ENCODE assay signal across 28 cellular contexts in genomic region chr16:50340578-50340977, GRCh38. TPM values are rescaled to one million over a fixed set of nuclear protein-coding genes. Genes with fewer than 3 reads are reported as not detected.
DNase-seq lines count a peak whose midpoint lies in the region; ATAC-seq and TF ChIP-seq lines count a peak whose summit lies in the region.
"Had no signal": no experiment of that assay in that cellular context is flagged by ENCODE, and none has a peak within 500 bp of the region (broad histone marks: within the 10 kb centered on the region; RNA-seq: fewer than 3 reads in every experiment).

No MANE protein-coding gene starts in this region.

- H3K9ac ChIP-seq in liver (ENCODE audit: low read depth in 1 of 2, low read length in 2 of 2) = no peak overlapping the region

- no peaks in the 10 kb centered on the region for H3K9me3 ChIP-seq in liver (ENCODE audit: control insufficient read depth in 4 of 4, low read length in 3 of 4)
- H3K9me3 ChIP-seq in right lobe of liver = no peaks in the 10 kb centered on the region
- no peaks in the 10 kb centered on the region for H3K9me3 ChIP-seq in esophagus muscularis mucosa
- no peaks in the 10 kb centered on the region for H3K9me3 ChIP-seq in naive thymus-derived CD4-positive, alpha-beta T cell (ENCODE audit: control insufficient read depth in 2 of 3, low read length in 3 of 3)
- no peaks in the 10 kb centered on the region for H3K9me3 ChIP-seq in right cardiac atrium (ENCODE audit: control insufficient read depth, low read length)
- H3K9me3 ChIP-seq: A549, esophagus squamous epithelium, HAP-1, neutrophil had no signal

- peaks cover 0 to 4% (median 0%) of the 10 kb centered on the region in 11 donors for H3K9me3 Mint-ChIP-seq in naive thymus-derived CD4-positive, alpha-beta T cell
- H3K9me3 Mint-ChIP-seq: activated T-cell treated with anti-CD3 and anti-CD28 coated beads, Interleukin-2, amount 50 U/mL, for 24 hours; IgD-negative memory B cell; stimulated activated naive CD8-positive, alpha-beta T cell treated with anti-CD3 and anti-CD28 coated beads, Interleukin-15, Interleukin-2, amounts not matched to agents 100 ng/mL and 50 ng/mL, for 24 hours; type B pancreatic cell had no signal

- peaks cover 23 to 42% (median 30%) of the 10 kb centered on the region in 7 donors for H3K4me1 Mint-ChIP-seq in naive thymus-derived CD4-positive, alpha-beta T cell

- no peaks in the 10 kb centered on the region for H3K27me3 Mint-ChIP-seq in naive thymus-derived CD4-positive, alpha-beta T cell
- H3K27me3 Mint-ChIP-seq: activated T-cell treated with anti-CD3 and anti-CD28 coated beads, Interleukin-2, amount 50 U/mL, for 24 hours; IgD-negative memory B cell; stimulated activated naive CD8-positive, alpha-beta T cell treated with anti-CD3 and anti-CD28 coated beads, Interleukin-15, Interleukin-2, amounts not matched to agents 100 ng/mL and 50 ng/mL, for 24 hours; type B pancreatic cell had no signal

- peak overlapping the region in 4 of 9 donors; percentile 19 to 92 (median 80) for H3K27ac Mint-ChIP-seq in naive thymus-derived CD4-positive, alpha-beta T cell
- H3K27ac Mint-ChIP-seq: activated T-cell treated with anti-CD3 and anti-CD28 coated beads, Interleukin-2, amount 50 U/mL, for 24 hours; IgD-negative memory B cell; stimulated activated naive CD8-positive, alpha-beta T cell treated with anti-CD3 and anti-CD28 coated beads, Interleukin-15, Interleukin-2, amounts not matched to agents 100 ng/mL and 50 ng/mL, for 24 hours; type B pancreatic cell had no signal

- TF ChIP-seq RAD21 in liver (IDR thresholded peaks at IDR 0.05) = no peak

- H3K4me3 Mint-ChIP-seq in naive thymus-derived CD4-positive, alpha-beta T cell = peak overlapping the region in 1 of 10 donors; percentile 14
- H3K4me3 Mint-ChIP-seq: activated T-cell treated with anti-CD3 and anti-CD28 coated beads, Interleukin-2, amount 50 U/mL, for 24 hours; IgD-negative memory B cell; stimulated activated naive CD8-positive, alpha-beta T cell treated with anti-CD3 and anti-CD28 coated beads, Interleukin-15, Interleukin-2, amounts not matched to agents 100 ng/mL and 50 ng/mL, for 24 hours; type B pancreatic cell had no signal

- DNase-seq in right lobe of liver = no peak
- DNase-seq in esophagus muscularis mucosa (ENCODE audit: extremely low spot score) = no peak
- no peak for DNase-seq in naive thymus-derived CD4-positive, alpha-beta T cell
- DNase-seq in NCI-H2196 (lab: John Stamatoyannopoulos, UW; ENCODE audit: unreplicated experiment) = no peak
- DNase-seq in stimulated activated CD4-positive, alpha-beta T cell treated with anti-CD3 and anti-CD28 coated beads, Interleukin-4, amount 100 ng/mL, for 24 hours = no peak
- no peak for DNase-seq in right cardiac atrium
- DNase-seq: activated CD4-positive, CD25-positive, alpha-beta regulatory T cell; activated naive CD4-positive, alpha-beta T cell treated with Interleukin-2 at 50 U/mL for 16 hours; activated T-cell treated with anti-CD3 and anti-CD28 coated beads, Interleukin-2, amount 50 U/mL, for 24 hours; DMS 273 treated with DMSO at 0.1 percent for 48 hours; effector CD8-positive, alpha-beta T cell; esophagus squamous epithelium; GDM1; hypothalamus; islet precursor cell; NCI-H1105; NCI-H2029 treated with DMSO at 0.1 percent for 48 hours; NCI-H345 had no signal

- ATAC-seq in right lobe of liver (no peak), HG03280 (IDR thresholded peaks at IDR 0.05; ENCODE audit: unreplicated experiment) (no peak), right cardiac atrium (no peak)
- no peak for ATAC-seq in naive thymus-derived CD4-positive, alpha-beta T cell
- ATAC-seq: A549 had no signal

- TF ChIP-seq CTCF in liver (IDR thresholded peaks at IDR 0.05; ENCODE audit: low read depth, low read length, missing input control) (no peak), right lobe of liver (IDR thresholded peaks at IDR 0.05) (no peak), esophagus muscularis mucosa (IDR thresholded peaks at IDR 0.05) (no peak)

- H3K27ac ChIP-seq in liver (ENCODE audit: low read depth in 1 of 2, low read length in 2 of 2) (peak overlapping the region in 1 of 2 donors; percentile 28), right lobe of liver (no peak overlapping the region), esophagus muscularis mucosa (replicated peaks in 1 of 4) (peak overlapping the region in 3 of 4 donors; percentile 8 to 46 (median 23)), right cardiac atrium (ENCODE audit: low read length) (no peak overlapping the region)
- peak overlapping the region; percentile 19 for H3K27ac ChIP-seq in naive thymus-derived CD4-positive, alpha-beta T cell (ENCODE audit: low read depth, low read length)
- H3K27ac ChIP-seq: A549, C4-2B, neutrophil had no signal

- H3K27me3 ChIP-seq in liver (ENCODE audit: control insufficient read depth in 4 of 4, insufficient read depth in 4 of 4, low read length in 3 of 4) = no peaks in the 10 kb centered on the region
- H3K27me3 ChIP-seq in right lobe of liver = no peaks in the 10 kb centered on the region
- no peaks in the 10 kb centered on the region for H3K27me3 ChIP-seq in esophagus muscularis mucosa
- no peaks in the 10 kb centered on the region for H3K27me3 ChIP-seq in naive thymus-derived CD4-positive, alpha-beta T cell (ENCODE audit: control insufficient read depth in 2 of 2, insufficient read depth in 2 of 2, low read length in 2 of 2)
- no peaks in the 10 kb centered on the region for H3K27me3 ChIP-seq in right cardiac atrium (ENCODE audit: control insufficient read depth, insufficient read depth)
- H3K27me3 ChIP-seq: esophagus squamous epithelium, neutrophil had no signal

- H3K36me3 Mint-ChIP-seq in naive thymus-derived CD4-positive, alpha-beta T cell = peaks cover 15 to 38% (median 29%) of the 10 kb centered on the region in 5 donors

- CTCF ChIA-PET in naive thymus-derived CD4-positive, alpha-beta T cell (lab: Charles Lee) = interaction anchor here (0.6 to 4.8 kb wide), 3 partner anchors 14 to 102 kb away, joined by 4 to 34 read pairs (median 26); no protein-coding TSS in a partner anchor

- no peak for TF ChIP-seq EP300 in esophagus muscularis mucosa (IDR thresholded peaks at IDR 0.05)

- H3K36me3 ChIP-seq in liver (ENCODE audit: control insufficient read depth in 4 of 4, insufficient read depth in 3 of 4, low read depth in 1 of 4, low read length in 3 of 4) (peaks cover 2 to 20% (median 15%) of the 10 kb centered on the region in 4 donors), right lobe of liver (peaks cover 0 to 11% (median 4%) of the 10 kb centered on the region in 4 donors), esophagus muscularis mucosa (peaks cover 7 to 60% (median 33%) of the 10 kb centered on the region in 4 donors)
- peaks cover 0 to 26% (median 0%) of the 10 kb centered on the region in 3 experiments for H3K36me3 ChIP-seq in naive thymus-derived CD4-positive, alpha-beta T cell (ENCODE audit: control insufficient read depth in 2 of 3, insufficient read depth in 3 of 3, low read length in 3 of 3)

- H3K4me1 ChIP-seq in liver (ENCODE audit: control insufficient read depth in 4 of 4, insufficient read depth in 4 of 4, low read length in 3 of 4) (peaks cover 0 to 3% (median 0%) of the 10 kb centered on the region in 4 donors), right lobe of liver (peaks cover 0 to 5% (median 0%) of the 10 kb centered on the region in 4 donors), esophagus muscularis mucosa (peaks cover 0 to 41% (median 23%) of the 10 kb centered on the region in 4 donors), right cardiac atrium (ENCODE audit: control insufficient read depth, insufficient read depth, low read length) (no peaks in the 10 kb centered on the region)
- peaks cover 12 to 21% of the 10 kb centered on the region in 2 donors for H3K4me1 ChIP-seq in naive thymus-derived CD4-positive, alpha-beta T cell (ENCODE audit: control insufficient read depth in 2 of 2, insufficient read depth in 2 of 2, low read length in 2 of 2)
- H3K4me1 ChIP-seq: HAP-1 had no signal

- TF ChIP-seq POLR2A in right lobe of liver (IDR thresholded peaks at IDR 0.05) (no peak), esophagus muscularis mucosa (IDR thresholded peaks at IDR 0.05; ENCODE audit: low read depth) (no peak)

- 86% methylated on average over 2 of the region's 2 CpGs for WGBS in liver
- 69% methylated on average over 2 of the region's 2 CpGs for WGBS in right lobe of liver (ENCODE audit: insufficient coverage, low coverage, low lambda C conversion rate, missing lambda C conversion rate)
- WGBS in esophagus muscularis mucosa = 46% methylated on average over 2 of the region's 2 CpGs
- 63% methylated on average over 2 of the region's 2 CpGs for WGBS in right cardiac atrium

- H3K4me3 ChIP-seq in liver (ENCODE audit: low read depth in 1 of 3, low read length in 3 of 3) = no peak overlapping the region
- no peak overlapping the region for H3K4me3 ChIP-seq in right lobe of liver
- H3K4me3 ChIP-seq in esophagus muscularis mucosa = no peak overlapping the region
- no peak overlapping the region for H3K4me3 ChIP-seq in naive thymus-derived CD4-positive, alpha-beta T cell (ENCODE audit: low read length)
- H3K4me3 ChIP-seq in right cardiac atrium (ENCODE audit: low read length) = no peak overlapping the region
- H3K4me3 ChIP-seq: A549, esophagus squamous epithelium, HAP-1, lung had no signal

- POLR2A ChIA-PET in naive thymus-derived CD4-positive, alpha-beta T cell (lab: Charles Lee) = interaction anchor here (4.6 to 6.6 kb wide), 2 partner anchors 13 kb away, joined by 74 to 115 read pairs; no protein-coding TSS in a partner anchor

- intact Hi-C loops in right lobe of liver (cut with DNase I) (no loop called here), esophagus muscularis mucosa (cut with DNase I) (no loop called here), right cardiac atrium (cut with DNase I) (no loop called here)
- intact Hi-C loops in naive thymus-derived CD4-positive, alpha-beta T cell (cut with micrococcal nuclease) = no loop called here

TF ChIP-seq in liver, 16 proteins besides CTCF, POLR2A, EP300 and RAD21:
- peak; percentile 29 for TF ChIP-seq NR2F2 (IDR thresholded peaks at IDR 0.05)
- TF ChIP-seq FOXA2 (IDR thresholded peaks at IDR 0.05) = no peak

RNA-seq across cellular contexts. Expression of gene BRD7, which starts 28.2 kb away (rescaled TPM):
- total RNA-seq in liver = 10 to 100 TPM; 14.0 to 34.3 TPM
- 10 to 100 TPM; 13.3 to 14.2 TPM for polyA plus RNA-seq in liver
- total RNA-seq in right lobe of liver = 10 to 100 TPM; 16.9 to 24.1 (median 20.2) TPM
- 10 to 100 TPM; 49.5 to 68.1 (median 56.5) TPM for total RNA-seq in esophagus muscularis mucosa
- total RNA-seq in naive thymus-derived CD4-positive, alpha-beta T cell = 10 to 100 TPM; 80.9 to 91.1 (median 85.0) TPM
- 10 to 100 TPM; 34.5 to 47.3 TPM for polyA plus RNA-seq in naive thymus-derived CD4-positive, alpha-beta T cell
- 10 to 100 TPM; 43.6 to 48.0 (median 45.0) TPM for total RNA-seq in right cardiac atrium
- 33.8 TPM for polyA plus RNA-seq in right cardiac atrium

Comparison
In these comparisons a context has a peak if more than half of its experiments do, and no peak if none do; other contexts are left out.
1. H3K27ac ChIP-seq: peak in esophagus muscularis mucosa (3 of 4) and naive thymus-derived CD4-positive, alpha-beta T cell (single experiment); none in right lobe of liver (0 of 3) and right cardiac atrium (single experiment).